ENCODE assay signal across 8 cellular contexts in the genomic region with DNA sequence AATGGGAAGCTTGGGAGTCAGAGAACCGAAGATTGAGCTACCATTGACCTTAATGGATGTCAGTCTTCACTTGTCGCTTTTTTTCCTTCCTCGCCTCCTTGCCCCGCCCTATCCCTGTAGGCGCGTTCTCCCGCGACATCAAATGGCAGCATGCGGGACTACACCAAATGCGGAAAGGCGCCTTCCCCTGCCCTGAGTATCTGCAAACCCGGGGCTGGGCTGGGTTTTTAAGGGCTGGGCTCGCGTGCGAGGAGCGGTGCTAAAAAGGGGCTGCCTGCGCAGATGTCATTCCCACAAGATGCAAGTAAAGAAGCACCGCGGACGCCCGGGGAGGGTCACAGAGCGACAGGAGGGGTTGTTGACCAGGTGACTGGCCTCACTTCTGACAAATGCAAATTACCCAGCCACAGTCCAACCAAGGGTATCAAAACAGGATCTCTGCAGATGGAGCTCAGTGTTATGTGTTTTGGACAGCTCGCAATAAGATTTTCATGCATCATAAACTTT. TPM values are rescaled to one million over a fixed set of nuclear protein-coding genes. Genes with fewer than 3 reads are reported as not detected.
DNase-seq lines count a peak whose midpoint lies in the region; ATAC-seq and TF ChIP-seq lines count a peak whose summit lies in the region.

No MANE protein-coding gene starts in this region.

- no peaks in the 10 kb centered on the region for H3K36me3 ChIP-seq in OCI-LY3 (replicated peaks; ENCODE audit: low read depth, low read length)
- H3K36me3 ChIP-seq in cardiac muscle cell, result no peaks in the 10 kb centered on the region

- H3K4me2 ChIP-seq in OCI-LY3 (ENCODE audit: low read length), result peak overlapping the region; percentile 84

- peak; percentile 9 for DNase-seq in activated gamma-delta T cell treated with anti-CD3 and anti-CD28 coated beads, Interleukin-2, amount 50 U/mL, for 16 hours (ENCODE audit: low read depth)
- DNase-seq in cardiac muscle cell (ENCODE audit: low read depth in 1 of 2, low spot score in 1 of 2) (peak; percentile 46 to 66), renal cortical epithelial cell (ENCODE audit: low read depth) (peak; percentile 30), NCI-H82 treated with DMSO at 0.1 percent for 48 hours (lab: John Stamatoyannopoulos, UW; ENCODE audit: unreplicated experiment) (no peak), NCI-H1048 (lab: John Stamatoyannopoulos, UW) (no peak)

- H3K4me1 ChIP-seq in OCI-LY3 (ENCODE audit: low read length) (peaks cover 27% of the 10 kb centered on the region), cardiac muscle cell (ENCODE audit: low read depth) (no peaks in the 10 kb centered on the region)

- no peaks in the 10 kb centered on the region for H4K20me1 ChIP-seq in OCI-LY3 (ENCODE audit: insufficient read depth, low read length)

- H3K4me3 ChIP-seq in OCI-LY3 (ENCODE audit: low read length) (peak overlapping the region; percentile 76), cardiac muscle cell (peak overlapping the region; percentile 15)

- peak overlapping the region; percentile 72 for H2AFZ ChIP-seq in OCI-LY3 (ENCODE audit: low read depth, low read length)

- no peaks in the 10 kb centered on the region for H3K79me2 ChIP-seq in OCI-LY3 (ENCODE audit: low read length)

- peaks cover 21% of the 10 kb centered on the region for H3K27me3 ChIP-seq in OCI-LY3 (ENCODE audit: low read depth, low read length)
- peaks cover 54% of the 10 kb centered on the region for H3K27me3 ChIP-seq in cardiac muscle cell

- H3K9me3 ChIP-seq in OCI-LY3 (ENCODE audit: insufficient read depth, low read length) (no peaks in the 10 kb centered on the region), cardiac muscle cell (ENCODE audit: low read depth) (no peaks in the 10 kb centered on the region)

- peak; percentile 59 for ATAC-seq in GM18499 (IDR thresholded peaks at IDR 0.05; ENCODE audit: insufficient read depth, unreplicated experiment)
- ATAC-seq in HG02763 (IDR thresholded peaks at IDR 0.05; ENCODE audit: unreplicated experiment), result peak; percentile 63

- H3K27ac ChIP-seq in OCI-LY3 (ENCODE audit: low read length) (no peak overlapping the region), cardiac muscle cell (no peak overlapping the region)

- H3K9ac ChIP-seq in OCI-LY3 (ENCODE audit: low read length), result peak overlapping the region; percentile 52

- TF ChIP-seq CTCF in OCI-LY3 (IDR thresholded peaks at IDR 0.05; ENCODE audit: low read depth, low read length) (peak; percentile 68), cardiac muscle cell (IDR thresholded peaks at IDR 0.05; ENCODE audit: low read depth, low read length) (peak; percentile 45)

RNA-seq across cellular contexts. Expression of a gene that starts 4.7 kb away (rescaled TPM):
- total RNA-seq in cardiac muscle cell (1.8 and 2.6 TPM in 2 replicates), renal cortical epithelial cell (0.89 and 9.2 TPM in 2 replicates)
- 0.44 and 3.5 TPM in 2 replicates for polyA plus RNA-seq in cardiac muscle cell

RNA-seq across cellular contexts. Expression of a gene that starts 16.2 kb away (rescaled TPM):
- total RNA-seq in cardiac muscle cell (not detected in 2 replicates), renal cortical epithelial cell (not detected in 2 replicates)
- polyA plus RNA-seq in cardiac muscle cell, result not detected in 2 replicates

RNA-seq across cellular contexts. Expression of a gene that starts 40.3 kb away (rescaled TPM):
- total RNA-seq in cardiac muscle cell, result 1.7 and 6.5 TPM in 2 replicates
- 1.5 and 5.3 TPM in 2 replicates for polyA plus RNA-seq in cardiac muscle cell
- 29.7 and 39.4 TPM in 2 replicates for total RNA-seq in renal cortical epithelial cell

Comparison
In these comparisons a context has a peak if more than half of its experiments do, and no peak if none do; other contexts are left out.
1. DNase-seq: peak in activated gamma-delta T cell treated with anti-CD3 and anti-CD28 coated beads, Interleukin-2, amount 50 U/mL, for 16 hours (single experiment), cardiac muscle cell (2 of 2) and renal cortical epithelial cell (single experiment); none in NCI-H82 treated with DMSO at 0.1 percent for 48 hours (single experiment) and NCI-H1048 (single experiment).